In genomic region chr7:33108591-33108930, GRCh38 we compare ENCODE assay signal across 8 cellular contexts. TPM values are rescaled to one million over a fixed set of nuclear protein-coding genes. Genes with fewer than 3 reads are reported as not detected.
A peak's percentile ranks its signal among the peaks of the same experiment; 100 is the strongest.
DNase-seq lines count a peak whose midpoint lies in the region; FAIRE-seq and TF ChIP-seq lines count a peak whose summit lies in the region.

No MANE protein-coding gene starts in this region.

- peak; percentile 64 for FAIRE-seq in GM19239 (lab: Jason Lieb, UNC)

- WGBS in hepatocyte (ENCODE audit: low lambda C conversion rate, missing lambda C conversion rate), result 2% methylated on average over 7 of the region's 7 CpGs

- H3K9me2 ChIP-seq in hepatocyte (replicated peaks; ENCODE audit: insufficient read depth), result no peaks in the 10 kb centered on the region

- peaks cover 11% of the 10 kb centered on the region for H3K4me1 ChIP-seq in hepatocyte (ENCODE audit: insufficient read depth)

- peaks cover 25% of the 10 kb centered on the region for H4K20me1 ChIP-seq in hepatocyte (ENCODE audit: insufficient read depth, poor library complexity, severe bottlenecking)

- peaks cover 7% of the 10 kb centered on the region for H3K36me3 ChIP-seq in KOPT-K1 (ENCODE audit: insufficient read depth, low read length)
- H3K36me3 ChIP-seq in hepatocyte (replicated peaks; ENCODE audit: insufficient read depth, low read depth), result no peaks in the 10 kb centered on the region

- DNase-seq in AG08396 (ENCODE audit: low spot score) (peak; percentile 18), GM19239 (ENCODE audit: insufficient read length, low spot score) (no peak), hepatocyte (ENCODE audit: low spot score) (peak; percentile 15), NCI-H2196 treated with DMSO at 0.1 percent for 48 hours (lab: John Stamatoyannopoulos, UW; ENCODE audit: unreplicated experiment) (no peak), SK-N-DZ (ENCODE audit: low spot score) (no peak)
- DNase-seq in activated T-cell treated with anti-CD3 and anti-CD28 coated beads, Interleukin-2, amount 50 U/mL, for 24 hours, result no peak
- peak; percentile 26 to 40 for DNase-seq in stimulated activated CD4-positive, alpha-beta T cell treated with anti-CD3 and anti-CD28 coated beads, Interleukin-2, amount 100 ng/mL, for 24 hours

- H3K27me3 ChIP-seq in hepatocyte, result no peaks in the 10 kb centered on the region

- no peaks in the 10 kb centered on the region for H3K9me3 Mint-ChIP-seq in activated T-cell treated with anti-CD3 and anti-CD28 coated beads, Interleukin-2, amount 50 U/mL, for 24 hours

- peak overlapping the region; percentile 99 for H2AFZ ChIP-seq in hepatocyte

- H3K79me2 ChIP-seq in hepatocyte, result peaks cover 55% of the 10 kb centered on the region

- H3K27ac Mint-ChIP-seq in activated T-cell treated with anti-CD3 and anti-CD28 coated beads, Interleukin-2, amount 50 U/mL, for 24 hours, result peak overlapping the region; percentile 85

- H3K9me3 ChIP-seq in KOPT-K1 (ENCODE audit: insufficient read depth, low read length, poor library complexity, severe bottlenecking) (no peaks in the 10 kb centered on the region), hepatocyte (ENCODE audit: low read depth) (no peaks in the 10 kb centered on the region)

- H3K36me3 Mint-ChIP-seq in activated T-cell treated with anti-CD3 and anti-CD28 coated beads, Interleukin-2, amount 50 U/mL, for 24 hours (ENCODE audit: low read depth), result peaks cover 21% of the 10 kb centered on the region

- H3K27ac ChIP-seq in KOPT-K1 (ENCODE audit: low read depth, low read length, poor library complexity, severe bottlenecking) (peak overlapping the region; percentile 72), hepatocyte (peak overlapping the region; percentile 90)

- no peak for TF ChIP-seq CTCF in hepatocyte (IDR thresholded peaks at IDR 0.05; ENCODE audit: poor library complexity)

- H3K4me1 Mint-ChIP-seq in activated T-cell treated with anti-CD3 and anti-CD28 coated beads, Interleukin-2, amount 50 U/mL, for 24 hours (ENCODE audit: low read depth), result peaks cover 42% of the 10 kb centered on the region

- H3K4me3 Mint-ChIP-seq in activated T-cell treated with anti-CD3 and anti-CD28 coated beads, Interleukin-2, amount 50 U/mL, for 24 hours, result peak overlapping the region; percentile 92

- peak overlapping the region; percentile 96 for H3K4me3 ChIP-seq in hepatocyte

- peak overlapping the region; percentile 89 for H3K4me2 ChIP-seq in hepatocyte

- H3K27me3 Mint-ChIP-seq in activated T-cell treated with anti-CD3 and anti-CD28 coated beads, Interleukin-2, amount 50 U/mL, for 24 hours, result no peaks in the 10 kb centered on the region

RNA-seq across cellular contexts. Expression of gene RP9, which starts 0.6 kb away (rescaled TPM):
- 7.9 and 12.5 TPM in 2 replicates for total RNA-seq in hepatocyte
- 18.0 and 18.7 TPM in 2 replicates for polyA plus RNA-seq in hepatocyte
- polyA plus RNA-seq in SK-N-DZ (2014; cell fraction: cytosol; rRNA removed), result 27.9 and 31.2 TPM in 2 replicates
- 22.9 and 33.2 TPM in 2 replicates for polyA plus RNA-seq in SK-N-DZ (2014; cell fraction: nucleus; rRNA removed)

RNA-seq across cellular contexts. Expression of gene BBS9, which starts 20.8 kb away (rescaled TPM):
- total RNA-seq in hepatocyte, result 12.3 and 13.1 TPM in 2 replicates
- polyA plus RNA-seq in hepatocyte, result 10.1 and 10.5 TPM in 2 replicates
- 3.4 and 5.4 TPM in 2 replicates for polyA plus RNA-seq in SK-N-DZ (2014; cell fraction: cytosol; rRNA removed)
- polyA plus RNA-seq in SK-N-DZ (2014; cell fraction: nucleus; rRNA removed), result 5.1 and 5.2 TPM in 2 replicates

RNA-seq across cellular contexts. Expression of gene NT5C3A, which starts 46.0 kb away (rescaled TPM):
- total RNA-seq in hepatocyte, result 38.0 and 39.2 TPM in 2 replicates
- polyA plus RNA-seq in hepatocyte, result 18.8 and 21.2 TPM in 2 replicates
- 74.0 and 94.0 TPM in 2 replicates for polyA plus RNA-seq in SK-N-DZ (2014; cell fraction: cytosol; rRNA removed)
- 58.3 and 72.0 TPM in 2 replicates for polyA plus RNA-seq in SK-N-DZ (2014; cell fraction: nucleus; rRNA removed)

Comparison
In these comparisons a context has a peak if more than half of its experiments do, and no peak if none do; other contexts are left out.
1. DNase-seq: peak in AG08396 (single experiment), hepatocyte (single experiment) and stimulated activated CD4-positive, alpha-beta T cell treated with anti-CD3 and anti-CD28 coated beads, Interleukin-2, amount 100 ng/mL, for 24 hours (2 of 2); none in GM19239 (single experiment), activated T-cell treated with anti-CD3 and anti-CD28 coated beads, Interleukin-2, amount 50 U/mL, for 24 hours (single experiment), NCI-H2196 treated with DMSO at 0.1 percent for 48 hours (single experiment) and SK-N-DZ (single experiment).